ENCODE assay signal across 8 cellular contexts in the genomic region with DNA sequence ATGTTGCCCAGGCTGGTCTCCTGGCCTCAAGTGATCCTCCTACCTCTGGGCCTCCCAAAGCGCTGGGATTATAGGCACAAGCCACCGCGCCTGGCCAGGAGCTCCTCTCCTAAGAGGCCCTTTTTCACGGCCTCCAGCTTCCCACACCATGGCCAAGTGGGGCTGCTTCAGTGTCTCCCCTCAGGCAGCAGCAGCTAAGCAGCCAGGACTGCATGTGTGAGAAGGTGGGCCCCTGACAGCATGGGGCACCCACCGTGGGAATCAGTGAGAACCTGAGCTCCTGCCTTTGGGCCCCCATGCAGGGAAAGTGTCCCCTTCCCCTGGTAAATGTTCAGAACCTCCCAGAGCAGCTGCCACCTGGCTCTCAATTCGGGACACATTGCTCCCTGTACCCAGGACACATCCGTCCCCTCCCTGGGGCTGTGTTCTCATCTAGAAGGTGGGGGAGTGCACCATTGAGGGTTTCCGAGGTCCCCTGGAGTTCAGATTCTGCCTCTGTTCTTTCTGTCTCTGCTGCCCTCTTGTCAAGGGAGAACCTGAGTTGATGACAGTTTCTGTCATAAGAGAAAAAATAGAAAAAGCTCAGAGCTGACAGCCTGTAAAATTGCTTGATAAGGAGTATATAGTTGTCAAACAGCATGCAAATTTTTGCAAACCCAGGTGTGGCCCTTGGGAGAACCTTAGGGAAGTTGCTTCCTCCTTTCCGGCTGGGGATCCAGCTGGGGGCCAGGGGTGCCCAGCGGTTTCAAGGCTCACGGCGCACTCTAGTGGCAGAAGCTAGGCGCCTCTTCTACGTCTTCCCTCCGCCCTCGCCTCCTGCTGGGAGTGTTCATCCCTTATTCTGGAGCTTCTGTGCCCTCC. TPM values are rescaled to one million over a fixed set of nuclear protein-coding genes. Genes with fewer than 3 reads are reported as not detected.
A peak's percentile ranks its signal among the peaks of the same experiment; 100 is the strongest.
DNase-seq lines count a peak whose midpoint lies in the region; ATAC-seq and TF ChIP-seq lines count a peak whose summit lies in the region.

No MANE protein-coding gene starts in this region.

- H3K36me3 ChIP-seq in PC-9 (ENCODE audit: low read depth): no peaks in the 10 kb centered on the region
- no peaks in the 10 kb centered on the region for H3K36me3 ChIP-seq in tibial artery

- H2AFZ ChIP-seq in PC-9: no peak overlapping the region

- no peaks in the 10 kb centered on the region for H3K9me3 ChIP-seq in PC-9 (ENCODE audit: insufficient read depth, low read depth)
- H3K9me3 ChIP-seq in tibial artery: no peaks in the 10 kb centered on the region

- H3K4me2 ChIP-seq in PC-9: no peak overlapping the region

- DNase-seq in HPDE6-E6E7 (ENCODE audit: extremely low spot score): peak; percentile 69
- peak; percentile 65 to 75 for DNase-seq in PC-9
- DNase-seq in activated T-cell treated with anti-CD3 and anti-CD28 coated beads, Interleukin-2, amount 50 U/mL, for 48 hours: peak; percentile 68 to 76
- DNase-seq in fibroblast of the aortic adventitia (ENCODE audit: low read depth): peak; percentile 59
- peak in 47 of 56 donors; percentile 5 to 84 (median 39) for DNase-seq in nucleus accumbens (lab: John Stamatoyannopoulos, UW)
- peak in 1 of 2 donors; percentile 42 for DNase-seq in tibial artery

- H3K4me3 ChIP-seq in PC-9 (no peak overlapping the region), fibroblast of the aortic adventitia (ENCODE audit: low read depth, low read length) (no peak overlapping the region), tibial artery (no peak overlapping the region)

- CTCF ChIA-PET in PC-9 (lab: Charles Lee): interaction anchor here (0.6 to 2.2 kb wide), 14 partner anchors 15 to 531 kb away, joined by 3 to 11 read pairs (median 3); no protein-coding TSS in a partner anchor

- BruUV-seq in PC-9 (replicated peaks; lab: Mats Ljungman, UMichigan): no TSS peak

- no peaks in the 10 kb centered on the region for H3K27me3 ChIP-seq in PC-9 (ENCODE audit: insufficient read depth, low read depth)
- H3K27me3 ChIP-seq in tibial artery: peaks cover 0 to 37% of the 10 kb centered on the region in 2 donors

- intact Hi-C loops in PC-9 (cut with micrococcal nuclease; ENCODE audit: unreplicated experiment) (loop anchor here (1.0 to 10.0 kb wide), 6 partner anchors 92 to 490 kb away; no protein-coding TSS in a partner anchor), tibial artery (cut with DNase I; ENCODE audit: low total_unique reads) (loop anchor here (5.0 kb wide), 1 partner anchor 487 kb away; no protein-coding TSS in a partner anchor)

- no peaks in the 10 kb centered on the region for H3K9me2 ChIP-seq in PC-9 (ENCODE audit: insufficient read depth)

- TF ChIP-seq CTCF in C4-2B (conservative IDR thresholded peaks at IDR 0.05) (peak; percentile 93), PC-9 (conservative IDR thresholded peaks at IDR 0.05) (peak; percentile 97), fibroblast of the aortic adventitia (IDR thresholded peaks at IDR 0.05; ENCODE audit: insufficient read depth, low read length) (peak; percentile 90), tibial artery (IDR thresholded peaks at IDR 0.05) (peak; percentile 55 to 67)

- H3K4me1 ChIP-seq in PC-9 (replicated peaks; ENCODE audit: insufficient read depth) (no peaks in the 10 kb centered on the region), tibial artery (peaks cover 0 to 27% (median 0%) of the 10 kb centered on the region in 4 donors)

- POLR2A ChIA-PET in PC-9 (lab: Charles Lee; ENCODE audit: unreplicated experiment): interaction anchor here (0.5 to 0.7 kb wide), 3 partner anchors 465 to 504 kb away, joined by 3 to 5 read pairs (median 4); a partner anchor contains a TSS

- no peaks in the 10 kb centered on the region for H4K20me1 ChIP-seq in PC-9 (ENCODE audit: insufficient read depth)

- H3K27ac ChIP-seq in C4-2B (no peak overlapping the region), PC-9 (no peak overlapping the region), tibial artery (no peak overlapping the region)

- no peaks in the 10 kb centered on the region for H3F3A ChIP-seq in PC-9 (ENCODE audit: insufficient read depth, low read depth)

- ATAC-seq in GM18858 (IDR thresholded peaks at IDR 0.05; ENCODE audit: unreplicated experiment): no peak

- no peaks in the 10 kb centered on the region for H3K79me2 ChIP-seq in PC-9 (ENCODE audit: low read depth)

RNA-seq across cellular contexts. Expression of a gene that starts 29.7 kb away (rescaled TPM):
- 8.1 and 9.1 TPM in 2 replicates for total RNA-seq in PC-9 (2021)
- total RNA-seq in fibroblast of the aortic adventitia (ENCODE audit: low replicate concordance): not detected in 2 replicates
